ENCODE assay signal across 8 cellular contexts in the genomic region with DNA sequence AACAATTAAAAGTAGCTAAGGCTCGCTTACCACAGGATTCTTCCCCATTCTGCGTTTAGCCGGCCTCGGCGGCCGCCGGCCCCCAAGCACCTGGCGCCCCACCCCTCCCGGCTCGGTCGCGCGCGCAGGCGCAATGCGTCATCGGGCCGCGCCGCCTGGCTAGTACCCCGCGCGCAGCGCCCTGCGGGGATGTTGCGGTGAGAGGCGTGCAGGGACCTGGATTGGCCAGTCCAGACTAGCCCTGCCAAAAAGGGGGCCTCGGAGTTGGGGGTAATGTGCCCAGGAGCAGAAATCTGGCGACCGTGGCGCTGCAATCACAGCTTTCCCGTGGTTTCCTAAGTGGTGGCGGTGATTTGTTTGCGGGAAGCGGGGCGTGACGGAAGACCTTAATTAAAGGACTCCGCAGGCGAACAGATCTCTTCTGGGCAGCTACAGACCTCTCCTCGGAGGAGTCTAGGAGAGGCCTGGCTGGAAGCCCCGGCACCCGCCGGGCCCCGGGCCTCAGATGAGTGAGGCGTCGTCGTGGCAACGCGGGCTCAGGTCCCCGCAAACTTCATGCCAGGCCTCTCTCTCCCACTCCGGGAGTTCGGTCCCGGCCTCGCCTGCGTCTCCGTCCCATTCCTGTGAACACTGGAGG. TPM values are rescaled to one million over a fixed set of nuclear protein-coding genes. Genes with fewer than 3 reads are reported as not detected.
DNase-seq lines count a peak whose midpoint lies in the region; ATAC-seq, FAIRE-seq and TF ChIP-seq lines count a peak whose summit lies in the region.

No MANE protein-coding gene starts in this region.

- H3K36me3 Mint-ChIP-seq in T-helper 1 cell treated with Interleukin-12 subunit alpha and Interleukin-12 subunit beta and Interleukin-4 antibody, amounts not matched to agents 30 μg/mL and 1 μg/mL, for 36 hours (ENCODE audit: low read depth) = no peaks in the 10 kb centered on the region

- ATAC-seq in right cardiac atrium = peak; percentile 96 to 97

- DNase-seq in HFF-Myc (ENCODE audit: extremely low read depth, low read depth) (no peak), MV-4-11 (lab: John Stamatoyannopoulos, UW) (peak; percentile 33), amygdala (lab: John Stamatoyannopoulos, UW) (peak; percentile 22 to 87 (median 68)), right cardiac atrium (peak; percentile 82 to 94 (median 93)), pulmonary artery endothelial cell (ENCODE audit: low read depth, low spot score) (peak; percentile 39), urothelium cell line (ENCODE audit: low spot score) (peak; percentile 91)

- no peaks in the 10 kb centered on the region for H3K27me3 Mint-ChIP-seq in T-helper 1 cell treated with Interleukin-12 subunit alpha and Interleukin-12 subunit beta and Interleukin-4 antibody, amounts not matched to agents 30 μg/mL and 1 μg/mL, for 36 hours (ENCODE audit: low read depth)

- peak overlapping the region; percentile 86 for H3K4me3 Mint-ChIP-seq in T-helper 1 cell treated with Interleukin-12 subunit alpha and Interleukin-12 subunit beta and Interleukin-4 antibody, amounts not matched to agents 30 μg/mL and 1 μg/mL, for 36 hours

- TF ChIP-seq POLR2A in GM10847 (IDR thresholded peaks at IDR 0.05; ENCODE audit: extremely low read depth, insufficient read length) = peak; percentile 69

- H3K4me1 ChIP-seq in right cardiac atrium (ENCODE audit: control insufficient read depth, insufficient read depth, low read length) = no peaks in the 10 kb centered on the region

- H3K27me3 ChIP-seq in right cardiac atrium (ENCODE audit: control insufficient read depth, insufficient read depth) = no peaks in the 10 kb centered on the region

- TF ChIP-seq CTCF in HFF-Myc (IDR thresholded peaks at IDR 0.05; ENCODE audit: low read depth, low read length, missing control alignments) = no peak

- no peak for FAIRE-seq in urothelium cell line (lab: Jason Lieb, UNC)

- intact Hi-C loops in right cardiac atrium (cut with DNase I) = no loop called here

- no peaks in the 10 kb centered on the region for H3K9me3 Mint-ChIP-seq in T-helper 1 cell treated with Interleukin-12 subunit alpha and Interleukin-12 subunit beta and Interleukin-4 antibody, amounts not matched to agents 30 μg/mL and 1 μg/mL, for 36 hours

- H3K27ac Mint-ChIP-seq in T-helper 1 cell treated with Interleukin-12 subunit alpha and Interleukin-12 subunit beta and Interleukin-4 antibody, amounts not matched to agents 30 μg/mL and 1 μg/mL, for 36 hours = peak overlapping the region; percentile 93

- under 1% methylated on average over 56 of the region's 56 CpGs for WGBS in right cardiac atrium

- H3K4me3 ChIP-seq in HFF-Myc (replicated peaks; ENCODE audit: low read depth, low read length) (peak overlapping the region; percentile 79), right cardiac atrium (ENCODE audit: low read length) (peak overlapping the region; percentile 90)

- H3K4me1 Mint-ChIP-seq in T-helper 1 cell treated with Interleukin-12 subunit alpha and Interleukin-12 subunit beta and Interleukin-4 antibody, amounts not matched to agents 30 μg/mL and 1 μg/mL, for 36 hours (ENCODE audit: low read depth) = peaks cover 6% of the 10 kb centered on the region

- peak overlapping the region; percentile 82 for H3K27ac ChIP-seq in right cardiac atrium (ENCODE audit: low read length)

- H3K9me3 ChIP-seq in right cardiac atrium (ENCODE audit: control insufficient read depth, low read length) = no peaks in the 10 kb centered on the region

RNA-seq across cellular contexts. Expression of a gene that starts 0.6 kb away (rescaled TPM):
- total RNA-seq in right cardiac atrium (10 to 100 TPM; 17.9 to 22.8 (median 20.4) TPM), pulmonary artery endothelial cell (31.5 and 81.9 TPM in 2 replicates)
- 12.1 TPM for polyA plus RNA-seq in right cardiac atrium

RNA-seq across cellular contexts. Expression of a gene that starts 55.7 kb away (rescaled TPM):
- total RNA-seq in right cardiac atrium (under 1 TPM in 2 of 4 donors, not detected in 2; 0.14 to 0.35 TPM), pulmonary artery endothelial cell (9.0 TPM in 2 replicates)
- polyA plus RNA-seq in right cardiac atrium = not detected
